8 cellular contexts compared by ENCODE assay signal in the genomic region with DNA sequence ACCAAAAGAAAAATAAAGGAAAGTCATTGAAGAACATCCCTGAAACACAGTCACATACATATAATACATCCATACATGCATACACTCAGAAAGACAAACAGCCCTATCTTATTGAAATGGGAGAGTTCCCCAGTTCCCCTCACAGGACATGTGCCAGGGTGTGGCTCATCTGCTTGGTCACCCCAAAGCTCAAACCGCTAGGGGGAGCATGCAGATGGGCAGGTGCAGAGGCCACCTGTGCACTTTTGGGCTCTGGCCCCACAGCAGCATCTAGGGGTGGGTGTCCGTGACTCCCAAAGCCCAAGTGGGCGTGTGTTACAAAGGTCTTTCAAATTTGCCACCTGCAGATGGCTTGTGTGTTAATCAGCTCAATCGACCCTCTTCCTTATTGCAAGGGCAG.
DNase-seq lines count a peak whose midpoint lies in the region; ATAC-seq and TF ChIP-seq lines count a peak whose summit lies in the region.

No MANE protein-coding gene starts in this region.

- H3K36me3 Mint-ChIP-seq in CD4-positive, alpha-beta T cell (ENCODE audit: low read depth), result no peaks in the 10 kb centered on the region

- no peak overlapping the region for H3K4me3 Mint-ChIP-seq in CD4-positive, alpha-beta T cell

- H3K27me3 Mint-ChIP-seq in CD4-positive, alpha-beta T cell, result no peaks in the 10 kb centered on the region

- intact Hi-C loops in CD4-positive, alpha-beta T cell (cut with DNase I, micrococcal nuclease), result no loop called here

- no peaks in the 10 kb centered on the region for H3K4me1 Mint-ChIP-seq in CD4-positive, alpha-beta T cell (ENCODE audit: low read depth)

- no peak overlapping the region for H3K27ac ChIP-seq in CD4-positive, alpha-beta T cell (ENCODE audit: low read depth, low read length)

- H3K27me3 ChIP-seq in CD4-positive, alpha-beta T cell (ENCODE audit: control insufficient read depth, insufficient read depth, low read length), result no peaks in the 10 kb centered on the region

- peak in 5 of 10 experiments; percentile 14 to 28 (median 21) for DNase-seq in CD4-positive, alpha-beta T cell
- peak; percentile 48 for DNase-seq in activated CD4-positive, alpha-beta T cell treated with anti-CD3 and anti-CD28 coated beads for 48 hours
- DNase-seq in iPS-NIHi7 (ENCODE audit: extremely low spot score), result peak; percentile 38
- DNase-seq in SIG-M5 (lab: John Stamatoyannopoulos, UW), result no peak
- DNase-seq in NCI-H1092 (lab: John Stamatoyannopoulos, UW), result no peak

- no peak overlapping the region for H3K27ac Mint-ChIP-seq in CD4-positive, alpha-beta T cell

- POLR2A ChIA-PET in CD4-positive, alpha-beta T cell (lab: Charles Lee), result interaction anchor here (0.6 kb wide), 1 partner anchor 70 kb away, joined by 3 read pairs; no protein-coding TSS in a partner anchor

- H3K9me3 Mint-ChIP-seq in CD4-positive, alpha-beta T cell, result peaks cover 2% of the 10 kb centered on the region

- no peaks in the 10 kb centered on the region for H3K9me3 ChIP-seq in CD4-positive, alpha-beta T cell (ENCODE audit: control insufficient read depth, low read length)

- ATAC-seq in CD4-positive, alpha-beta T cell (ENCODE audit: poor library complexity), result no peak
- ATAC-seq in GM21515 (IDR thresholded peaks at IDR 0.05; ENCODE audit: unreplicated experiment) (peak; percentile 68), HG03139 (IDR thresholded peaks at IDR 0.05; ENCODE audit: unreplicated experiment) (no peak), HG02840 (IDR thresholded peaks at IDR 0.05; ENCODE audit: low FRiP score, unreplicated experiment) (no peak)

- CTCF ChIA-PET in CD4-positive, alpha-beta T cell (lab: Charles Lee), result interaction anchor here (1.2 to 1.4 kb wide), 2 partner anchors 214 to 322 kb away, joined by 3 to 6 read pairs; no protein-coding TSS in a partner anchor

- peak; percentile 29 for TF ChIP-seq CTCF in CD4-positive, alpha-beta T cell (IDR thresholded peaks at IDR 0.05)

Comparison
In these comparisons a context has a peak if more than half of its experiments do, and no peak if none do; other contexts are left out.
1. DNase-seq: peak in activated CD4-positive, alpha-beta T cell treated with anti-CD3 and anti-CD28 coated beads for 48 hours (single experiment) and iPS-NIHi7 (single experiment); none in SIG-M5 (single experiment) and NCI-H1092 (single experiment).